ENCODE assay signal across 11 cellular contexts in genomic region chr2:239296020-239296932, GRCh38.
DNase-seq lines count a peak whose midpoint lies in the region; ATAC-seq and TF ChIP-seq lines count a peak whose summit lies in the region.
"Had no signal": no experiment of that assay in that cellular context is flagged by ENCODE, and none has a peak within 500 bp of the region (broad histone marks: within the 10 kb centered on the region; RNA-seq: fewer than 3 reads in every experiment).

No MANE protein-coding gene starts in this region.

- H3K9me3 Mint-ChIP-seq in Caco-2 (ENCODE audit: unreplicated experiment) (no peaks in the 10 kb centered on the region), T-cell (no peaks in the 10 kb centered on the region)

- H3K4me3 ChIP-seq in Caco-2 (ENCODE audit: low read depth, low read length) (no peak overlapping the region), heart right ventricle (no peak overlapping the region)

- H3K27me3 Mint-ChIP-seq in Caco-2 (ENCODE audit: insufficient read depth, unreplicated experiment) (no peaks in the 10 kb centered on the region), T-cell (no peaks in the 10 kb centered on the region)

- WGBS in heart right ventricle, 2 donors: 68 to 80% methylated on average over 19 of the region's 19 CpGs

- peaks cover 23% of the 10 kb centered on the region for H3K4me1 ChIP-seq in Caco-2
- H3K4me1 ChIP-seq in heart right ventricle: peaks cover 11 to 96% (median 70%) of the 10 kb centered on the region in 9 donors

- CTCF ChIA-PET in Caco-2 (lab: Charles Lee): interaction anchor here (0.6 to 1.7 kb wide), 3 partner anchors 8 to 95 kb away, joined by 3 to 5 read pairs (median 3); no protein-coding TSS in a partner anchor
- CTCF ChIA-PET in T-cell (lab: Charles Lee): interaction anchor here (0.5 to 1.2 kb wide), 5 partner anchors 19 to 85 kb away, joined by 3 to 8 read pairs (median 3); no protein-coding TSS in a partner anchor
- CTCF ChIA-PET in RWPE1 (lab: Yijun Ruan, JAX): no interaction called here

- no TSS peak for BruUV-seq in Caco-2 (replicated peaks; lab: Mats Ljungman, UMichigan)

- DNase-seq in Caco-2 (peak; percentile 22 to 52), T-cell (no peak), heart right ventricle (no peak), posterior vena cava (ENCODE audit: low spot score) (peak; percentile 64), NCI-H524 (lab: John Stamatoyannopoulos, UW) (no peak), HUDEP-2 (lab: John Stamatoyannopoulos, UW; ENCODE audit: unreplicated experiment in 76 of 76) (no peak), RWPE1 (ENCODE audit: low spot score) (no peak)
- no peak for DNase-seq in effector CD8-positive, alpha-beta T cell (lab: John Stamatoyannopoulos, UW)
- DNase-seq: NCI-H1105; stimulated activated CD4-positive, alpha-beta T cell treated with anti-CD3 and anti-CD28 coated beads, Interleukin-2, amount 100 ng/mL, for 24 hours had no signal

- ATAC-seq in T-cell (replicated peaks in 1 of 4) (no peak), heart right ventricle (peak in 2 of 8 donors; percentile 19 to 24)
- ATAC-seq: Panc1 had no signal

- H3K36me3 Mint-ChIP-seq in Caco-2 (ENCODE audit: insufficient read depth, unreplicated experiment): no peaks in the 10 kb centered on the region
- peaks cover 3% of the 10 kb centered on the region for H3K36me3 Mint-ChIP-seq in T-cell

- H3K4me3 Mint-ChIP-seq in Caco-2 (ENCODE audit: unreplicated experiment) (peak overlapping the region; percentile 19), T-cell (peak overlapping the region; percentile 73 to 86 (median 76))

- H3K27ac ChIP-seq in heart right ventricle (peak overlapping the region in 9 of 10 donors; percentile 40 to 65 (median 51)), RWPE1 (no peak overlapping the region)

- intact Hi-C loops in Caco-2 (cut with micrococcal nuclease; ENCODE audit: unreplicated experiment) (no loop called here), heart right ventricle (cut with DNase I) (no loop called here), posterior vena cava (cut with DNase I) (loop anchor here in 1 of 2 donors (10.0 kb wide), 1 partner anchor 261 kb away; no protein-coding TSS in a partner anchor)

- H3K27ac Mint-ChIP-seq in Caco-2 (ENCODE audit: unreplicated experiment) (no peak overlapping the region), T-cell (peak overlapping the region; percentile 89 to 95)

- H3K4me1 Mint-ChIP-seq in Caco-2 (ENCODE audit: low read depth, unreplicated experiment): peaks cover 7% of the 10 kb centered on the region
- H3K4me1 Mint-ChIP-seq in T-cell: peaks cover 63 to 82% (median 71%) of the 10 kb centered on the region in 3 donors

- H3K27me3 ChIP-seq in Caco-2 (replicated peaks; ENCODE audit: control insufficient read depth, insufficient read depth, low read length) (no peaks in the 10 kb centered on the region), heart right ventricle (no peaks in the 10 kb centered on the region)

- H3K36me3 ChIP-seq in Caco-2 (ENCODE audit: control insufficient read depth, insufficient read depth, low read length): no peaks in the 10 kb centered on the region
- H3K36me3 ChIP-seq in heart right ventricle: no peaks in the 10 kb centered on the region

- H3K9me3 ChIP-seq in Caco-2 (no peaks in the 10 kb centered on the region), heart right ventricle (no peaks in the 10 kb centered on the region)

- TF ChIP-seq CTCF in Caco-2 (IDR thresholded peaks at IDR 0.05; ENCODE audit: insufficient read depth in 1 of 2, low read depth in 1 of 2, low read length in 1 of 2, severe bottlenecking in 1 of 2, unreplicated experiment in 1 of 2) (no peak), heart right ventricle (IDR thresholded peaks at IDR 0.05) (no peak), RWPE1 (conservative IDR thresholded peaks at IDR 0.05; ENCODE audit: low read depth) (no peak)

- POLR2A ChIA-PET in Caco-2 (lab: Charles Lee) (no interaction called here), T-cell (lab: Charles Lee) (interaction anchor here in 1 of 2 donors (1.0 kb wide), 2 partner anchors 29 to 105 kb away, joined by 3 to 5 read pairs; no protein-coding TSS in a partner anchor), RWPE1 (lab: Yijun Ruan, JAX; ENCODE audit: low non-redundant PET) (no interaction called here)

Comparison
In these comparisons a context has a peak if more than half of its experiments do, and no peak if none do; other contexts are left out.
1. DNase-seq: peak in Caco-2 (2 of 2) and posterior vena cava (single experiment); none in T-cell (0 of 34), heart right ventricle (0 of 2), NCI-H524 (0 of 2), HUDEP-2 (0 of 76), effector CD8-positive, alpha-beta T cell (single experiment) and RWPE1 (single experiment).